In the genomic region with DNA sequence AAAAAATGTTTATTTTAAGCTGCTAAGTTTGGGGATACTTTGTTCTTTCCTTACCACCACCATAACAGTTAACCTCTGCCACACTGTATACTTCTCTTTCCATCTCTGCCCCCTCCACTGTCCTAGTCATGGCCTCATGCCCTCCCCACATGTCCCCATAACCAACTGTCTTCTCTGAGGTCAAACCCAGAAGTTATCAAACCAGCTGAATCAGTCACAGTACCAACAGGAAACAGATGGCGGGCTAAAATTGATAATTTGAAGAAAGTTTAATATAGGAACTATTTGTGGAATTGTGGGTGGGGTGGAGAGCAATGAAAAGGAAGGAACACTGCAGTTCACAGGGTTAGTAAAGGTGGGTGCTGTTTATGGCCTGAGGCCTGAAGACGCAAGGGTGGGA, we compare ENCODE assay signal across 14 cellular contexts. TPM values are rescaled to one million over a fixed set of nuclear protein-coding genes. Genes with fewer than 3 reads are reported as not detected.
A peak's percentile ranks its signal among the peaks of the same experiment; 100 is the strongest.
DNase-seq lines count a peak whose midpoint lies in the region; ATAC-seq and TF ChIP-seq lines count a peak whose summit lies in the region.
"Had no signal": no experiment of that assay in that cellular context is flagged by ENCODE, and none has a peak within 500 bp of the region (broad histone marks: within the 10 kb centered on the region; RNA-seq: fewer than 3 reads in every experiment).

No MANE protein-coding gene starts in this region.

- H3K4me1 ChIP-seq in CD8-positive, alpha-beta memory T cell (ENCODE audit: insufficient read depth, low read length), result peaks cover 2% of the 10 kb centered on the region
- H3K4me1 ChIP-seq in gastroesophageal sphincter, result peaks cover 0 to 6% (median 0%) of the 10 kb centered on the region in 3 donors
- peaks cover 11% of the 10 kb centered on the region for H3K4me1 ChIP-seq in parathyroid adenoma
- peaks cover 0 to 4% of the 10 kb centered on the region in 2 donors for H3K4me1 ChIP-seq in ascending aorta

- no peak for TF ChIP-seq CTCF in gastroesophageal sphincter (IDR thresholded peaks at IDR 0.05)
- no peak for TF ChIP-seq CTCF in parathyroid adenoma (IDR thresholded peaks at IDR 0.05)
- no peak for TF ChIP-seq CTCF in ascending aorta (IDR thresholded peaks at IDR 0.05)

- no peak overlapping the region for H3K4me3 ChIP-seq in CD8-positive, alpha-beta memory T cell (ENCODE audit: low read length)
- H3K4me3 ChIP-seq in gastroesophageal sphincter, result no peak overlapping the region
- H3K4me3 ChIP-seq in parathyroid adenoma (ENCODE audit: low read depth, low read length), result no peak overlapping the region
- H3K4me3 ChIP-seq in ascending aorta, result no peak overlapping the region
- H3K4me3 ChIP-seq: ovary had no signal

- no peaks in the 10 kb centered on the region for H3K27me3 ChIP-seq in CD8-positive, alpha-beta memory T cell (ENCODE audit: insufficient read depth, low read length, poor library complexity, severe bottlenecking)
- no peaks in the 10 kb centered on the region for H3K27me3 ChIP-seq in gastroesophageal sphincter
- no peaks in the 10 kb centered on the region for H3K27me3 ChIP-seq in parathyroid adenoma (ENCODE audit: control insufficient read depth, insufficient read depth, low read length)
- no peaks in the 10 kb centered on the region for H3K27me3 ChIP-seq in ascending aorta
- H3K27me3 ChIP-seq: ovary had no signal

- no peak for TF ChIP-seq EP300 in gastroesophageal sphincter (IDR thresholded peaks at IDR 0.05)

- no peaks in the 10 kb centered on the region for H3K79me2 ChIP-seq in parathyroid adenoma

- no peak for DNase-seq in CD8-positive, alpha-beta memory T cell
- DNase-seq in NOMO-1 treated with dmso at 0.1 percent for 144 hours (lab: John Stamatoyannopoulos, UW; ENCODE audit: unreplicated experiment) (peak; percentile 88), D341Med (ENCODE audit: low spot score) (no peak), ascending aorta (ENCODE audit: low spot score in 2 of 2) (no peak), middle frontal gyrus (ENCODE audit: extremely low spot score, low spot score) (no peak), amniotic stem cell (lab: John Stamatoyannopoulos, UW) (no peak)
- DNase-seq: DMS79 treated with DMSO at 0.1 percent for 48 hours, mesendoderm, NCI-H1436 treated with DMSO at 0.1 percent for 48 hours, NCI-H524 treated with DMSO at 0.1 percent for 48 hours, ovary had no signal

- H2AFZ ChIP-seq in parathyroid adenoma, result peak overlapping the region; percentile 78

- no peak overlapping the region for H3K9ac ChIP-seq in parathyroid adenoma

- H3K4me3 Mint-ChIP-seq in CD8-positive, alpha-beta memory T cell, result no peak overlapping the region
- H3K4me3 Mint-ChIP-seq: activated naive CD8-positive, alpha-beta T cell had no signal

- H3K27ac Mint-ChIP-seq in CD8-positive, alpha-beta memory T cell, result peak overlapping the region in 1 of 8 donors; percentile 9
- H3K27ac Mint-ChIP-seq: activated naive CD8-positive, alpha-beta T cell had no signal

- H3K27ac ChIP-seq in CD8-positive, alpha-beta memory T cell (ENCODE audit: low read depth, low read length), result peak overlapping the region; percentile 38
- H3K27ac ChIP-seq in gastroesophageal sphincter, result peak overlapping the region in 3 of 4 donors; percentile 56 to 70 (median 70)
- H3K27ac ChIP-seq in parathyroid adenoma, result no peak overlapping the region
- peak overlapping the region in 1 of 2 donors; percentile 29 for H3K27ac ChIP-seq in ascending aorta
- H3K27ac ChIP-seq: ovary had no signal

- CTCF ChIA-PET in CD8-positive, alpha-beta memory T cell (lab: Charles Lee), result interaction anchor here (0.7 to 1.5 kb wide), 4 partner anchors 15 to 64 kb away, joined by 3 to 5 read pairs (median 4); a partner anchor contains a TSS

- H3K36me3 Mint-ChIP-seq in CD8-positive, alpha-beta memory T cell, result peaks cover 0 to 7% (median 0%) of the 10 kb centered on the region in 3 donors
- H3K36me3 Mint-ChIP-seq: activated naive CD8-positive, alpha-beta T cell had no signal

- peaks cover 3 to 6% of the 10 kb centered on the region in 2 donors for H3K27me3 Mint-ChIP-seq in CD8-positive, alpha-beta memory T cell
- H3K27me3 Mint-ChIP-seq: activated naive CD8-positive, alpha-beta T cell had no signal

- TF ChIP-seq POLR2A in gastroesophageal sphincter (IDR thresholded peaks at IDR 0.05), result no peak

- intact Hi-C loops in ascending aorta (cut with DNase I), result no loop called here

- no peak overlapping the region for H3K4me2 ChIP-seq in parathyroid adenoma (ENCODE audit: low read length)

- 64% methylated on average over 2 of the region's 2 CpGs; no CpG with 5 or more reads in 1 of the 2 donors for WGBS in gastroesophageal sphincter (ENCODE audit: low coverage in 1 of 2), 2 donors

- no peaks in the 10 kb centered on the region for H3K4me1 Mint-ChIP-seq in CD8-positive, alpha-beta memory T cell

- H3K9me3 ChIP-seq in CD8-positive, alpha-beta memory T cell (ENCODE audit: low read length), result no peaks in the 10 kb centered on the region
- H3K9me3 ChIP-seq in gastroesophageal sphincter (no peaks in the 10 kb centered on the region), parathyroid adenoma (ENCODE audit: control insufficient read depth, low read length) (no peaks in the 10 kb centered on the region), ascending aorta (no peaks in the 10 kb centered on the region)
- H3K9me3 ChIP-seq: ovary had no signal

- H3K36me3 ChIP-seq in CD8-positive, alpha-beta memory T cell (ENCODE audit: insufficient read depth, low read length), result no peaks in the 10 kb centered on the region
- H3K36me3 ChIP-seq in gastroesophageal sphincter (no peaks in the 10 kb centered on the region), parathyroid adenoma (ENCODE audit: control insufficient read depth, insufficient read depth, low read length) (no peaks in the 10 kb centered on the region), ascending aorta (no peaks in the 10 kb centered on the region)
- H3K36me3 ChIP-seq: ovary had no signal

- ATAC-seq in gastroesophageal sphincter, result peak; percentile 35

- peaks cover 0 to 5% (median 0%) of the 10 kb centered on the region in 5 donors for H3K9me3 Mint-ChIP-seq in CD8-positive, alpha-beta memory T cell

- POLR2A ChIA-PET in CD8-positive, alpha-beta memory T cell (lab: Charles Lee), result no interaction called here

RNA-seq across cellular contexts. Expression of a gene that starts 5.7 kb away (rescaled TPM):
- total RNA-seq in CD8-positive, alpha-beta memory T cell, result 10 to 100 TPM; 37.0 to 39.6 TPM
- polyA plus RNA-seq in CD8-positive, alpha-beta memory T cell, result 10.4 TPM
- total RNA-seq in gastroesophageal sphincter, result 10 to 100 TPM; 49.8 to 78.6 (median 55.2) TPM
- total RNA-seq in ascending aorta, result 28.1 TPM

RNA-seq across cellular contexts. Expression of a gene that starts 14.0 kb away (rescaled TPM):
- 10 to 100 TPM; 11.8 to 12.7 TPM for total RNA-seq in CD8-positive, alpha-beta memory T cell
- polyA plus RNA-seq in CD8-positive, alpha-beta memory T cell, result 20.8 TPM
- total RNA-seq in gastroesophageal sphincter, result 10 to 100 TPM; 35.9 to 58.3 (median 47.9) TPM
- 52.4 TPM for total RNA-seq in ascending aorta
